In genomic region chr7:113087278-113087998, GRCh38 we compare ENCODE assay signal across 8 cellular contexts.
DNase-seq lines count a peak whose midpoint lies in the region; ATAC-seq lines count a peak whose summit lies in the region.

No MANE protein-coding gene starts in this region.

- ATAC-seq in GM18508 (IDR thresholded peaks at IDR 0.05; ENCODE audit: insufficient read depth, unreplicated experiment) (peak; percentile 59), GM21360 (IDR thresholded peaks at IDR 0.05; ENCODE audit: unreplicated experiment) (no peak), GM19455 (IDR thresholded peaks at IDR 0.05; ENCODE audit: unreplicated experiment) (no peak)

- DNase-seq in NCI-H446 treated with DMSO at 0.1 percent for 48 hours (lab: John Stamatoyannopoulos, UW) (peak; percentile 53), caudate nucleus (lab: John Stamatoyannopoulos, UW) (peak in 4 of 61 donors; percentile 44 to 79 (median 48)), medulla oblongata (ENCODE audit: extremely low spot score) (peak; percentile 75), GOT3 (lab: John Stamatoyannopoulos, UW) (no peak), DMS114 treated with DMSO at 0.1 percent for 48 hours (lab: John Stamatoyannopoulos, UW; ENCODE audit: unreplicated experiment) (no peak)

- H3K27ac ChIP-seq in caudate nucleus (ENCODE audit: low read depth, low read length), result peak overlapping the region; percentile 62

Comparison
In these comparisons a context has a peak if more than half of its experiments do, and no peak if none do; other contexts are left out.
1. DNase-seq: peak in NCI-H446 treated with DMSO at 0.1 percent for 48 hours (single experiment) and medulla oblongata (single experiment); none in GOT3 (single experiment) and DMS114 treated with DMSO at 0.1 percent for 48 hours (single experiment).